Comparison of ENCODE assay signal across 19 cellular contexts in the genomic region with DNA sequence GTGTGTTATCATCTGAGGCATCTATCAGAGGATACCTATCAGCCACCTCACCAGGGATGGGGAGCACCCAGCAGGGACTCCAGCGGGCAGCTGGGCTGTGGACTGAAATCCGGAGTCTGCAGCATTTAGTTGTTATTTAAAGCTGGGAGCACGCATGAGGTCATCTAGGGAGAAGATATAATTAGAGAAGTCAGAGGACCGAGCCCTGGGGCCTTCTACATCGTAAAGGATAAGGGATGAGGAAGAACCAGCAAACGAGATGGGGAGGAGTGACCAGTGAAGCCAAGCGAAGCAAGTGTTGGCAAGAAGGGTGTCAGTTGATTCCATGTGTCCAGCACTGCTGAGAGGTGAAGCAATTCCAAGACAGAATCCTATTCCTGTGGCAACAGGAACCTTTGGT.
DNase-seq lines count a peak whose midpoint lies in the region; ATAC-seq and TF ChIP-seq lines count a peak whose summit lies in the region.
"Had no signal": no experiment of that assay in that cellular context is flagged by ENCODE, and none has a peak within 500 bp of the region (broad histone marks: within the 10 kb centered on the region; RNA-seq: fewer than 3 reads in every experiment).

No MANE protein-coding gene starts in this region.

- H3K4me3 ChIP-seq in left ventricle myocardium inferior (no peak overlapping the region), gastrocnemius medialis (no peak overlapping the region)

- peak in 2 of 3 experiments; percentile 2 to 13 for DNase-seq in NCI-H1417 (lab: John Stamatoyannopoulos, UW)
- DNase-seq in NCI-H1417 treated with DMSO at 0.1 percent for 48 hours (lab: John Stamatoyannopoulos, UW) = no peak
- DNase-seq in cerebellar cortex (ENCODE audit: low spot score) = peak; percentile 28
- no peak for DNase-seq in left ventricle myocardium inferior
- DNase-seq in gastrocnemius medialis = peak; percentile 67 to 86
- no peak for DNase-seq in germinal center (ENCODE audit: low spot score)
- no peak for DNase-seq in NCI-H1694 (lab: John Stamatoyannopoulos, UW)
- DNase-seq: Caco-2; CD4-positive, CD25-positive, alpha-beta regulatory T cell; DMS53; NCI-H1436; NCI-H2081 treated with DMSO at 0.1 percent for 48 hours; NCI-H82; OCI-M1; SIG-M5 had no signal

- H3K27ac ChIP-seq in left ventricle myocardium inferior (replicated peaks) (peak overlapping the region; percentile 55), gastrocnemius medialis (peak overlapping the region; percentile 64 to 79 (median 74))
- H3K27ac ChIP-seq: 22Rv1, KMS-11 had no signal

- intact Hi-C loops in left ventricle myocardium inferior (cut with micrococcal nuclease) = loop anchor here (5.0 kb wide), 1 partner anchor 412 kb away; no protein-coding TSS in a partner anchor
- intact Hi-C loops in gastrocnemius medialis (cut with DNase I; ENCODE audit: low total_unique reads) = loop anchor here (1.0 to 10.0 kb wide), 3 partner anchors 10 to 412 kb away; no protein-coding TSS in a partner anchor

- peaks cover 8% of the 10 kb centered on the region for H3K4me1 ChIP-seq in left ventricle myocardium inferior
- H3K4me1 ChIP-seq in gastrocnemius medialis = peaks cover 12 to 23% of the 10 kb centered on the region in 2 donors
- H3K4me1 ChIP-seq: Caco-2 had no signal

- H3K36me3 ChIP-seq in left ventricle myocardium inferior (no peaks in the 10 kb centered on the region), gastrocnemius medialis (no peaks in the 10 kb centered on the region)

- H3K9me3 ChIP-seq in left ventricle myocardium inferior (replicated peaks) = no peaks in the 10 kb centered on the region
- H3K9me3 ChIP-seq in gastrocnemius medialis = no peaks in the 10 kb centered on the region
- H3K9me3 ChIP-seq: Caco-2 had no signal

- H3K27me3 ChIP-seq in left ventricle myocardium inferior (ENCODE audit: low read depth) = no peaks in the 10 kb centered on the region
- H3K27me3 ChIP-seq in gastrocnemius medialis = no peaks in the 10 kb centered on the region

- peak in 1 of 2 donors; percentile 36 for TF ChIP-seq POLR2A in gastrocnemius medialis (IDR thresholded peaks at IDR 0.05)

- TF ChIP-seq CTCF in left ventricle myocardium inferior (IDR thresholded peaks at IDR 0.05; ENCODE audit: borderline replicate concordance) = no peak
- TF ChIP-seq CTCF in gastrocnemius medialis (IDR thresholded peaks at IDR 0.05 in 4 of 5, conservative IDR thresholded peaks at IDR 0.05 in 1 of 5) = no peak

- in situ Hi-C loops in gastrocnemius medialis (cut with MboI; ENCODE audit: low sequenced_read_pairs in 4 of 4) = loop anchor here in 1 of 4 donors (10.0 kb wide), 1 partner anchor 409 kb away; no protein-coding TSS in a partner anchor

- ATAC-seq in gastrocnemius medialis (peak; percentile 91 to 93), GM19395 (IDR thresholded peaks at IDR 0.05; ENCODE audit: unreplicated experiment) (no peak)
- ATAC-seq: SK-N-SH treated with all-trans-retinoic acid at 6 μM for 48 hours had no signal

Comparison
In these comparisons a context has a peak if more than half of its experiments do, and no peak if none do; other contexts are left out.
1. DNase-seq: peak in NCI-H1417 (2 of 3), cerebellar cortex (single experiment) and gastrocnemius medialis (2 of 2); none in NCI-H1417 treated with DMSO at 0.1 percent for 48 hours (single experiment), left ventricle myocardium inferior (single experiment), germinal center (single experiment) and NCI-H1694 (single experiment).